Comparison of ENCODE assay signal across 20 cellular contexts in genomic region chr4:33071552-33071951, GRCh38.
DNase-seq lines count a peak whose midpoint lies in the region; ATAC-seq, FAIRE-seq and TF ChIP-seq lines count a peak whose summit lies in the region.
"Had no signal": no experiment of that assay in that cellular context is flagged by ENCODE, and none has a peak within 500 bp of the region (broad histone marks: within the 10 kb centered on the region; RNA-seq: fewer than 3 reads in every experiment).

No MANE protein-coding gene starts in this region.

- H2AK5ac ChIP-seq in trophoblast cell (ENCODE audit: low read length), result no peak overlapping the region

- H3K79me2 ChIP-seq in ACC112 (ENCODE audit: control insufficient read depth, insufficient read depth, low read length, unreplicated experiment) (no peaks in the 10 kb centered on the region), astrocyte (ENCODE audit: insufficient read depth, low read length) (no peaks in the 10 kb centered on the region), trophoblast cell (ENCODE audit: control insufficient read depth, insufficient read depth, low read length, poor library complexity) (no peaks in the 10 kb centered on the region)

- H4K12ac ChIP-seq in trophoblast cell (ENCODE audit: low read depth, low read length), result no peak overlapping the region

- H3K4me3 Mint-ChIP-seq in astrocyte (ENCODE audit: unreplicated experiment), result no peak overlapping the region
- no peak overlapping the region for H3K4me3 Mint-ChIP-seq in activated T-cell treated with anti-CD3 and anti-CD28 coated beads, Interleukin-2, amount 50 U/mL, for 4 hours

- H2AFZ ChIP-seq in ACC112 (ENCODE audit: low read length, unreplicated experiment), result peak overlapping the region; percentile 79
- H2AFZ ChIP-seq in astrocyte (ENCODE audit: low read depth, low read length), result no peak overlapping the region
- H2AFZ ChIP-seq in trophoblast cell (ENCODE audit: insufficient read depth, low read length, poor library complexity), result no peak overlapping the region

- no peak overlapping the region for H3K14ac ChIP-seq in trophoblast cell (ENCODE audit: low read length)

- H4K8ac ChIP-seq in trophoblast cell (ENCODE audit: low read depth, low read length), result no peak overlapping the region

- no peak overlapping the region for H3K4ac ChIP-seq in trophoblast cell (ENCODE audit: low read depth, low read length)

- H3K4me1 ChIP-seq in ACC112 (ENCODE audit: control insufficient read depth, insufficient read depth, low read length, unreplicated experiment) (peaks cover 33% of the 10 kb centered on the region), astrocyte (ENCODE audit: insufficient read depth, low read length) (peaks cover 13% of the 10 kb centered on the region), trophoblast cell (ENCODE audit: control insufficient read depth in 1 of 2, insufficient read depth in 2 of 2, low read length in 2 of 2) (peaks cover 0 to 2% of the 10 kb centered on the region in 2 experiments)

- WGBS in trophoblast cell (ENCODE audit: extremely low coverage, insufficient coverage, insufficient read length), result no CpG with 5 or more reads among the region's 2 CpGs

- H3K36me3 ChIP-seq in ACC112 (ENCODE audit: insufficient read depth, low read length), result no peaks in the 10 kb centered on the region
- no peaks in the 10 kb centered on the region for H3K36me3 ChIP-seq in astrocyte (ENCODE audit: insufficient read depth, low read length)
- H3K36me3 ChIP-seq in trophoblast cell (ENCODE audit: control insufficient read depth in 1 of 2, insufficient read depth in 2 of 2, low read length in 2 of 2), result no peaks in the 10 kb centered on the region
- H3K36me3 ChIP-seq: MG63, Peyer's patch had no signal

- peak overlapping the region; percentile 76 for H2BK12ac ChIP-seq in trophoblast cell (ENCODE audit: low read length)

- peak overlapping the region; percentile 72 for H2BK120ac ChIP-seq in trophoblast cell (ENCODE audit: insufficient read depth, low read length, poor library complexity)

- H3K9me3 ChIP-seq in astrocyte (ENCODE audit: insufficient read depth, low read depth, low read length), result no peaks in the 10 kb centered on the region
- peaks cover 1% of the 10 kb centered on the region for H3K9me3 ChIP-seq in trophoblast cell (ENCODE audit: insufficient read depth, low read depth, low read length)
- H3K9me3 ChIP-seq: MG63, Peyer's patch had no signal

- H3K4me3 ChIP-seq in ACC112 (ENCODE audit: low read depth, low read length), result peak overlapping the region; percentile 60; the same call in 1 of the 2 replicates
- no peak overlapping the region for H3K4me3 ChIP-seq in astrocyte (ENCODE audit: insufficient read depth, low read depth, low read length)
- no peak overlapping the region for H3K4me3 ChIP-seq in trophoblast cell (ENCODE audit: low read depth, low read length)
- H3K4me3 ChIP-seq: MG63, Peyer's patch had no signal

- FAIRE-seq in astrocyte (lab: Jason Lieb, UNC), result no peak
- FAIRE-seq: H54, HepG2 had no signal

- H4K91ac ChIP-seq in trophoblast cell (ENCODE audit: low read depth, low read length), result no peak overlapping the region

- H3K36me3 Mint-ChIP-seq in astrocyte (ENCODE audit: low read depth, unreplicated experiment), result no peaks in the 10 kb centered on the region
- no peaks in the 10 kb centered on the region for H3K36me3 Mint-ChIP-seq in activated T-cell treated with anti-CD3 and anti-CD28 coated beads, Interleukin-2, amount 50 U/mL, for 4 hours (ENCODE audit: insufficient read depth)

- DNase-seq in astrocyte (ENCODE audit: low read depth), result peak; percentile 52
- peak; percentile 17 for DNase-seq in iris pigment epithelial cell (ENCODE audit: low read depth)
- DNase-seq in trophoblast cell, result no peak
- no peak for DNase-seq in GOT3 (lab: John Stamatoyannopoulos, UW)
- no peak for DNase-seq in activated T-cell treated with anti-CD3 and anti-CD28 coated beads, Interleukin-2, amount 50 U/mL, for 4 hours
- DNase-seq: C1 segment of cervical spinal cord, DMS 273 treated with DMSO at 0.1 percent for 48 hours, MG63, NCI-H1105, NCI-H187 treated with DMSO at 0.1 percent for 48 hours, NCI-H2171, NCI-H510A treated with DMSO at 0.1 percent for 48 hours, Peyer's patch, SHP77 treated with DMSO at 0.1 percent for 48 hours had no signal

- H3K4me2 ChIP-seq in astrocyte (ENCODE audit: low read length) (no peak overlapping the region), trophoblast cell (ENCODE audit: low read length) (no peak overlapping the region)

- H3K27me3 Mint-ChIP-seq in astrocyte (ENCODE audit: low read depth, unreplicated experiment), result no peaks in the 10 kb centered on the region
- no peaks in the 10 kb centered on the region for H3K27me3 Mint-ChIP-seq in activated T-cell treated with anti-CD3 and anti-CD28 coated beads, Interleukin-2, amount 50 U/mL, for 4 hours (ENCODE audit: low read depth)

- peaks cover 2% of the 10 kb centered on the region for H3K79me1 ChIP-seq in trophoblast cell (ENCODE audit: low read length)

- ATAC-seq in GM18909 (IDR thresholded peaks at IDR 0.05; ENCODE audit: poor library complexity, unreplicated experiment) (no peak), GM21529 (IDR thresholded peaks at IDR 0.05; ENCODE audit: unreplicated experiment) (no peak)
- no peak for ATAC-seq in activated T-cell treated with anti-CD3 and anti-CD28 coated beads, Interleukin-2, amount 50 U/mL, for 4 hours
- ATAC-seq: HepG2 had no signal

- H3K27ac ChIP-seq in ACC112 (ENCODE audit: low read depth, low read length) (peak overlapping the region; percentile 19), astrocyte (ENCODE audit: low read depth, low read length) (no peak overlapping the region), trophoblast cell (ENCODE audit: low read depth, low read length) (no peak overlapping the region)
- H3K27ac ChIP-seq: 22Rv1, Peyer's patch had no signal

- no peaks in the 10 kb centered on the region for H4K20me1 ChIP-seq in astrocyte (ENCODE audit: insufficient read depth, low read length)

- no peaks in the 10 kb centered on the region for H3K9me3 Mint-ChIP-seq in astrocyte (ENCODE audit: unreplicated experiment)
- peaks cover 8% of the 10 kb centered on the region for H3K9me3 Mint-ChIP-seq in activated T-cell treated with anti-CD3 and anti-CD28 coated beads, Interleukin-2, amount 50 U/mL, for 4 hours

- no peak overlapping the region for H3K23ac ChIP-seq in trophoblast cell (ENCODE audit: low read length)

- H3K18ac ChIP-seq in trophoblast cell (ENCODE audit: low read length), result no peak overlapping the region

- H3K4me1 Mint-ChIP-seq in astrocyte (ENCODE audit: low read depth, unreplicated experiment), result peaks cover 33% of the 10 kb centered on the region
- no peaks in the 10 kb centered on the region for H3K4me1 Mint-ChIP-seq in activated T-cell treated with anti-CD3 and anti-CD28 coated beads, Interleukin-2, amount 50 U/mL, for 4 hours (ENCODE audit: low read depth)

- no peaks in the 10 kb centered on the region for H3K27me3 ChIP-seq in ACC112 (ENCODE audit: insufficient read depth, low read length)
- H3K27me3 ChIP-seq in astrocyte (ENCODE audit: insufficient read depth, low read length), result no peaks in the 10 kb centered on the region
- no peaks in the 10 kb centered on the region for H3K27me3 ChIP-seq in trophoblast cell (ENCODE audit: insufficient read depth, low read length)
- H3K27me3 ChIP-seq: MG63, Peyer's patch had no signal

- peak overlapping the region; percentile 28 for H3K27ac Mint-ChIP-seq in astrocyte (ENCODE audit: unreplicated experiment)

- no peak overlapping the region for H3K9ac ChIP-seq in astrocyte (ENCODE audit: low read length)
- H3K9ac ChIP-seq in trophoblast cell (ENCODE audit: low read length), result no peak overlapping the region

- no peak for TF ChIP-seq CTCF in astrocyte (IDR thresholded peaks at IDR 0.05; ENCODE audit: insufficient read depth, low read depth, low read length)

- H2BK5ac ChIP-seq in trophoblast cell (ENCODE audit: low read depth, low read length, poor library complexity), result peak overlapping the region; percentile 73

Comparison
In these comparisons a context has a peak if more than half of its experiments do, and no peak if none do; other contexts are left out.
1. DNase-seq: peak in astrocyte (single experiment) and iris pigment epithelial cell (single experiment); none in trophoblast cell (0 of 2), GOT3 (single experiment) and activated T-cell treated with anti-CD3 and anti-CD28 coated beads, Interleukin-2, amount 50 U/mL, for 4 hours (single experiment).